Comparison of ENCODE assay signal across 16 cellular contexts in the genomic region with DNA sequence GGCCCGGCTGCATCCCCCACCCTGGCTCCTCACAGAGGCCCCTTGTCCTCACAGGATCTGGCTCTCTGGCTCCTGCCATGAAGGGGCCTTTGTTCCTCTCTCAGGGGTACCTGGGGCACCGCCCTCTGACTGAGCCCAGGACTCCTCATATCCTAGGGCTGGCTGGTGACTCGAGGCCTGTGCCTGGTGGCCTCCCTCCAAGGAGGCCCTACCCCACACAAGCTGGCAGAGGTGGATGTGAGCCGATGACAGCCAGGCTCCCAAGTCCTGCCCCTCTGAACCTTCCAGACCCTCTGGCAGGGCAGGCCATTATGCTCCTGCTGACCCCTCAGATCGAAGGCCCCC. TPM values are rescaled to one million over a fixed set of nuclear protein-coding genes. Genes with fewer than 3 reads are reported as not detected.
A peak's percentile ranks its signal among the peaks of the same experiment; 100 is the strongest.
DNase-seq lines count a peak whose midpoint lies in the region; ATAC-seq and TF ChIP-seq lines count a peak whose summit lies in the region.
"Had no signal": no experiment of that assay in that cellular context is flagged by ENCODE, and none has a peak within 500 bp of the region (broad histone marks: within the 10 kb centered on the region; RNA-seq: fewer than 3 reads in every experiment).

No MANE protein-coding gene starts in this region.

- POLR2A ChIA-PET in activated B cell treated with CpG ODN at 0.5 μM for 24 hours (lab: Charles Lee) = interaction anchor here (1.7 to 11.8 kb wide), 2 partner anchors 10 kb away, joined by 9 to 105 read pairs; partner anchors contain the start of gene PRKCD

- no peaks in the 10 kb centered on the region for H3K27me3 ChIP-seq in tibial nerve
- no peaks in the 10 kb centered on the region for H3K27me3 ChIP-seq in gastrocnemius medialis

- no peak for DNase-seq in activated naive CD8-positive, alpha-beta T cell treated with anti-CD3 and anti-CD28 coated beads, Interleukin-2, amount 50 U/mL, for 24 hours
- DNase-seq in activated naive CD8-positive, alpha-beta T cell treated with anti-CD3 and anti-CD28 coated beads for 36 hours = no peak
- no peak for DNase-seq in activated B cell treated with CpG ODN at 0.5 μM for 24 hours
- no peak for DNase-seq in tibial nerve (ENCODE audit: low spot score in 2 of 2)
- DNase-seq in gastrocnemius medialis = no peak
- no peak for DNase-seq in T-helper 9 cell
- DNase-seq: activated T-cell treated with anti-CD3 and anti-CD28 coated beads, Interleukin-2, amount 50 U/mL, for 24 hours; CD4-positive, alpha-beta memory T cell; EL; kidney; NCI-H1930; NCI-H774; T-helper 1 cell had no signal

- TF ChIP-seq CTCF in activated B cell treated with CpG ODN at 0.5 μM for 24 hours (IDR thresholded peaks at IDR 0.05) = no peak
- TF ChIP-seq CTCF in tibial nerve (IDR thresholded peaks at IDR 0.05) = no peak
- TF ChIP-seq CTCF in gastrocnemius medialis (IDR thresholded peaks at IDR 0.05 in 4 of 5, conservative IDR thresholded peaks at IDR 0.05 in 1 of 5) = no peak

- in situ Hi-C loops in gastrocnemius medialis (cut with MboI; ENCODE audit: low sequenced_read_pairs in 4 of 4) = no loop called here

- no peak overlapping the region for H3K4me3 Mint-ChIP-seq in activated naive CD8-positive, alpha-beta T cell treated with anti-CD3 and anti-CD28 coated beads, Interleukin-2, amount 50 U/mL, for 24 hours
- H3K4me3 Mint-ChIP-seq in activated naive CD8-positive, alpha-beta T cell treated with anti-CD3 and anti-CD28 coated beads for 36 hours = no peak overlapping the region
- H3K4me3 Mint-ChIP-seq in activated B cell treated with CpG ODN at 0.5 μM for 24 hours = peak overlapping the region; percentile 56
- H3K4me3 Mint-ChIP-seq: activated T-cell treated with anti-CD3 and anti-CD28 coated beads, Interleukin-2, amount 50 U/mL, for 24 hours had no signal

- H3K4me1 Mint-ChIP-seq in activated naive CD8-positive, alpha-beta T cell treated with anti-CD3 and anti-CD28 coated beads, Interleukin-2, amount 50 U/mL, for 24 hours = peaks cover 41% of the 10 kb centered on the region
- H3K4me1 Mint-ChIP-seq in activated naive CD8-positive, alpha-beta T cell treated with anti-CD3 and anti-CD28 coated beads for 36 hours = peaks cover 20% of the 10 kb centered on the region
- H3K4me1 Mint-ChIP-seq in activated B cell treated with CpG ODN at 0.5 μM for 24 hours = peaks cover 98% of the 10 kb centered on the region

- no peak for TF ChIP-seq EP300 in tibial nerve (IDR thresholded peaks at IDR 0.05)

- no peaks in the 10 kb centered on the region for H3K36me3 Mint-ChIP-seq in activated naive CD8-positive, alpha-beta T cell treated with anti-CD3 and anti-CD28 coated beads, Interleukin-2, amount 50 U/mL, for 24 hours (ENCODE audit: low read depth)
- H3K36me3 Mint-ChIP-seq in activated naive CD8-positive, alpha-beta T cell treated with anti-CD3 and anti-CD28 coated beads for 36 hours = no peaks in the 10 kb centered on the region
- peaks cover 40% of the 10 kb centered on the region for H3K36me3 Mint-ChIP-seq in activated B cell treated with CpG ODN at 0.5 μM for 24 hours (ENCODE audit: low read depth)

- no peaks in the 10 kb centered on the region for H3K9me3 Mint-ChIP-seq in activated naive CD8-positive, alpha-beta T cell treated with anti-CD3 and anti-CD28 coated beads, Interleukin-2, amount 50 U/mL, for 24 hours
- no peaks in the 10 kb centered on the region for H3K9me3 Mint-ChIP-seq in activated naive CD8-positive, alpha-beta T cell treated with anti-CD3 and anti-CD28 coated beads for 36 hours
- no peaks in the 10 kb centered on the region for H3K9me3 Mint-ChIP-seq in activated B cell treated with CpG ODN at 0.5 μM for 24 hours
- H3K9me3 Mint-ChIP-seq: activated T-cell treated with anti-CD3 and anti-CD28 coated beads, Interleukin-2, amount 50 U/mL, for 24 hours; CD4-positive, alpha-beta memory T cell had no signal

- intact Hi-C loops in activated B cell treated with CpG ODN at 0.5 μM for 24 hours (cut with micrococcal nuclease) = no loop called here
- intact Hi-C loops in gastrocnemius medialis (cut with DNase I; ENCODE audit: low total_unique reads) = no loop called here

- no peak overlapping the region for H3K4me3 ChIP-seq in mesodermal cell (ENCODE audit: extremely low read depth, insufficient read depth, low read length, poor library complexity, severe bottlenecking)
- H3K4me3 ChIP-seq in tibial nerve = no peak overlapping the region
- H3K4me3 ChIP-seq in gastrocnemius medialis = no peak overlapping the region

- no peak for ATAC-seq in activated naive CD8-positive, alpha-beta T cell treated with anti-CD3 and anti-CD28 coated beads, Interleukin-2, amount 50 U/mL, for 24 hours
- ATAC-seq in activated B cell treated with CpG ODN at 0.5 μM for 24 hours (ENCODE audit: low read depth) = no peak
- no peak for ATAC-seq in gastrocnemius medialis
- ATAC-seq in GM18909 (IDR thresholded peaks at IDR 0.05; ENCODE audit: poor library complexity, unreplicated experiment) = no peak

- TF ChIP-seq POLR2A in tibial nerve (IDR thresholded peaks at IDR 0.05) (no peak), gastrocnemius medialis (IDR thresholded peaks at IDR 0.05) (no peak)

- H3K27me3 Mint-ChIP-seq in activated naive CD8-positive, alpha-beta T cell treated with anti-CD3 and anti-CD28 coated beads, Interleukin-2, amount 50 U/mL, for 24 hours = no peaks in the 10 kb centered on the region
- H3K27me3 Mint-ChIP-seq in activated naive CD8-positive, alpha-beta T cell treated with anti-CD3 and anti-CD28 coated beads for 36 hours = no peaks in the 10 kb centered on the region
- H3K27me3 Mint-ChIP-seq in activated B cell treated with CpG ODN at 0.5 μM for 24 hours = no peaks in the 10 kb centered on the region
- H3K27me3 Mint-ChIP-seq: activated T-cell treated with anti-CD3 and anti-CD28 coated beads, Interleukin-2, amount 50 U/mL, for 24 hours; CD4-positive, alpha-beta memory T cell had no signal

- H3K36me3 ChIP-seq in mesodermal cell (ENCODE audit: control insufficient read depth, insufficient read depth, low read length) (peaks cover 11% of the 10 kb centered on the region), tibial nerve (peaks cover 0 to 33% (median 0%) of the 10 kb centered on the region in 3 donors), gastrocnemius medialis (no peaks in the 10 kb centered on the region)

- H3K9me3 ChIP-seq in mesodermal cell (ENCODE audit: control insufficient read depth, low read length) (no peaks in the 10 kb centered on the region), tibial nerve (no peaks in the 10 kb centered on the region), gastrocnemius medialis (no peaks in the 10 kb centered on the region)
- H3K9me3 ChIP-seq: thoracic aorta had no signal

- peaks cover 18% of the 10 kb centered on the region for H3K4me1 ChIP-seq in mesodermal cell (ENCODE audit: control insufficient read depth, insufficient read depth, low read length, poor library complexity, severe bottlenecking)
- H3K4me1 ChIP-seq in tibial nerve = peaks cover 0 to 77% (median 54%) of the 10 kb centered on the region in 4 donors
- H3K4me1 ChIP-seq in gastrocnemius medialis = peaks cover 0 to 6% of the 10 kb centered on the region in 2 donors

- CTCF ChIA-PET in activated B cell treated with CpG ODN at 0.5 μM for 24 hours (lab: Charles Lee) = no interaction called here

- WGBS in mesodermal cell (ENCODE audit: insufficient coverage in 2 of 2), 2 experiments = 88 to 90% methylated on average over 4 to 5 of the region's 5 CpGs
- 60 to 64% methylated on average over 1 to 4 of the region's 5 CpGs for WGBS in tibial nerve, 2 donors

- H3K27ac Mint-ChIP-seq in activated naive CD8-positive, alpha-beta T cell treated with anti-CD3 and anti-CD28 coated beads, Interleukin-2, amount 50 U/mL, for 24 hours = peak overlapping the region; percentile 16
- H3K27ac Mint-ChIP-seq in activated naive CD8-positive, alpha-beta T cell treated with anti-CD3 and anti-CD28 coated beads for 36 hours = no peak overlapping the region
- peak overlapping the region; percentile 66 for H3K27ac Mint-ChIP-seq in activated B cell treated with CpG ODN at 0.5 μM for 24 hours

- H3K27ac ChIP-seq in mesodermal cell (ENCODE audit: low read depth, low read length, severe bottlenecking) (peak overlapping the region; percentile 10), tibial nerve (peak overlapping the region in 3 of 4 donors; percentile 6 to 78 (median 66)), gastrocnemius medialis (no peak overlapping the region)
- H3K27ac ChIP-seq: thoracic aorta had no signal

RNA-seq across cellular contexts. Expression of gene PRKCD, which starts 10.1 kb away (rescaled TPM):
- 10 to 100 TPM; 16.5 to 17.5 TPM for total RNA-seq in activated naive CD8-positive, alpha-beta T cell treated with anti-CD3 and anti-CD28 coated beads for 36 hours
- total RNA-seq in activated B cell treated with CpG ODN at 0.5 μM for 24 hours (60.4 and 63.9 TPM in 2 replicates), tibial nerve (10 to 100 TPM; 13.5 to 30.6 (median 19.9) TPM), gastrocnemius medialis (1 to 10 TPM; 2.1 to 5.9 (median 3.4) TPM)
- polyA plus RNA-seq in mesodermal cell (2013, experiment 1 of 2) = 26.9 TPM
- 22.8 TPM for polyA plus RNA-seq in mesodermal cell (2013, experiment 2 of 2)

RNA-seq across cellular contexts. Expression of gene RFT1, which starts 40.8 kb away (rescaled TPM):
- 10 to 100 TPM; 49.3 to 50.7 TPM for total RNA-seq in activated naive CD8-positive, alpha-beta T cell treated with anti-CD3 and anti-CD28 coated beads for 36 hours
- total RNA-seq in activated B cell treated with CpG ODN at 0.5 μM for 24 hours = 23.6 TPM in 2 replicates
- 24.8 TPM for polyA plus RNA-seq in mesodermal cell (2013, experiment 1 of 2)
- polyA plus RNA-seq in mesodermal cell (2013, experiment 2 of 2) = 21.6 TPM
- 10 to 100 TPM; 12.0 to 18.6 (median 14.6) TPM for total RNA-seq in tibial nerve
- total RNA-seq in gastrocnemius medialis = 1 to 10 TPM; 2.5 to 5.7 (median 5.2) TPM

Comparison
In these comparisons a context has a peak if more than half of its experiments do, and no peak if none do; other contexts are left out.
1. H3K27ac ChIP-seq: peak in mesodermal cell (single experiment) and tibial nerve (3 of 4); none in gastrocnemius medialis (0 of 4).